16 cellular contexts compared by ENCODE assay signal in the genomic region with DNA sequence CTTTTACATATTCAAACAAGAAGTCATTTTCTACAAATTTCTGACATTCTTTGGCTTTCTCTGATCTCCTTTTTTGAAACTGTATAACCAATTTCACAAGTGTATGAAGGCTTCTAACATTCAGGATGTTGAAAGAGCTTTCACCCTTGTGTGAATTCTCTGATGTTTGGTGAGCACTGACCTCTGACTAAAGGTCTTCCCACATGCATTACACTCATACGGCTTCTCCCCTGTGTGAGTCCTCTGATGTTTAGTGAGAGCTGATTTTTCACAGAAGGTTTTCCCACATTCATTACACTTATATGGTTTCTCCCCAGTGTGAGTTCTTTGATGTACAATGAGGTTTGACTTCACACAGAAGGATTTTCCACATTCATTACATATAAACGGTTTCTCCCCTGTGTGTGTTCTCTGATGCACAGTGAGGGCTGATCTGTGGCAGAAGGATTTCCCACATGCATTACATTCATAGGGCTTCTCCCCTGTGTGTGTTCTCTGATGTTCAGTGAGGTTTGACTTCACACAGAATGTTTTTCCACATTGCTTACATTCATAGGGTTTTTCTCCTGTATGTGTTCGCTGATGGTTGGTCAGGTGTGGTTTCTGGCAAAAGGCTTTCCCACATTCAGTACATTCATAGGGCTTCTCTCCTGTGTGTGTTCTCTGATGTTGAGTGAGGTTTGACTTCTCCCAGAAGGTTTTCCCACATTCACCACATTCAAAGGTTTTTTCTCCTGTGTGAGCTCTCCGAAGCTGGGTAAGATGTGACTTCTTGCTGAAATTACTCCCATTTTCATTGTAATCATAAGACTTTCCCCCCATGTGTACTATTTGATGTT. TPM values are rescaled to one million over a fixed set of nuclear protein-coding genes. Genes with fewer than 3 reads are reported as not detected.
DNase-seq lines count a peak whose midpoint lies in the region; ATAC-seq, FAIRE-seq and TF ChIP-seq lines count a peak whose summit lies in the region.
"Had no signal": no experiment of that assay in that cellular context is flagged by ENCODE, and none has a peak within 500 bp of the region (broad histone marks: within the 10 kb centered on the region; RNA-seq: fewer than 3 reads in every experiment).

No MANE protein-coding gene starts in this region.

- TF ChIP-seq RAD21 in HepG2 (CRISPR knock-in tag; IDR thresholded peaks at IDR 0.05), result no peak

- in situ Hi-C loops in HepG2 (cut with HindIII; ENCODE audit: extremely low pct_ligation_motif_present, low pct_unique_long_range_greater_than_20kb), result no loop called here

- no peaks in the 10 kb centered on the region for H4K20me1 ChIP-seq in HepG2 (ENCODE audit: insufficient read depth, low read length)
- no peaks in the 10 kb centered on the region for H4K20me1 ChIP-seq in astrocyte (ENCODE audit: insufficient read depth, low read length)

- no peak overlapping the region for H3K27ac Mint-ChIP-seq in astrocyte (ENCODE audit: unreplicated experiment)
- H3K27ac Mint-ChIP-seq: CD4-positive, alpha-beta T cell; H9 had no signal

- TF ChIP-seq POLR2A in HepG2 (IDR thresholded peaks at IDR 0.05; ENCODE audit: insufficient read depth in 1 of 2, low read depth in 2 of 2, low read length in 2 of 2) (no peak), right lobe of liver (IDR thresholded peaks at IDR 0.05) (no peak)

- CTCF ChIA-PET in HepG2 (lab: Yijun Ruan, JAX; ENCODE audit: low intra/inter-chr PET ratio, low total read pairs), result no interaction called here

- DNase-seq in HepG2 (ENCODE audit: low spot score) (peak; percentile 53), right lobe of liver (no peak), astrocyte (ENCODE audit: low read depth) (no peak), foreskin melanocyte (peak; percentile 5), D721Med (ENCODE audit: insufficient read length, low spot score) (no peak), frontal cortex (ENCODE audit: low spot score in 2 of 2) (no peak), GM19239 (ENCODE audit: insufficient read length, low spot score) (no peak)
- DNase-seq: AML-193; CD4-positive, alpha-beta T cell; H9; NCI-H1092 treated with DMSO at 0.1 percent for 48 hours; NCI-H1694; NCI-H2107; NCI-H446; PC-9 had no signal

- H3K79me2 ChIP-seq in HepG2 (ENCODE audit: insufficient read depth, low read length) (no peaks in the 10 kb centered on the region), astrocyte (ENCODE audit: insufficient read depth, low read length) (no peaks in the 10 kb centered on the region)

- FAIRE-seq in HepG2 (lab: Jason Lieb, UNC), result peak; percentile 8
- FAIRE-seq in astrocyte (lab: Jason Lieb, UNC), result peak; percentile 23
- no peak for FAIRE-seq in D721Med (lab: Jason Lieb, UNC)
- no peak for FAIRE-seq in frontal cortex (lab: Jason Lieb, UNC)
- no peak for FAIRE-seq in GM19239 (lab: Jason Lieb, UNC)

- no peaks in the 10 kb centered on the region for H3K27me3 Mint-ChIP-seq in astrocyte (ENCODE audit: low read depth, unreplicated experiment)
- H3K27me3 Mint-ChIP-seq: CD4-positive, alpha-beta T cell had no signal

- 74% methylated on average over 4 of the region's 4 CpGs for WGBS in HepG2 (ENCODE audit: low lambda C conversion rate)
- WGBS in right lobe of liver (ENCODE audit: insufficient coverage, low coverage, low lambda C conversion rate, missing lambda C conversion rate), result 80% methylated on average over 4 of the region's 4 CpGs

- H3K9me3 Mint-ChIP-seq in astrocyte (ENCODE audit: unreplicated experiment), result peaks cover 23% of the 10 kb centered on the region

- no peak overlapping the region for H3K4me3 ChIP-seq in HepG2 (replicated peaks in 1 of 3; ENCODE audit: insufficient read depth in 1 of 3, low read depth in 2 of 3, low read length in 3 of 3)
- no peak overlapping the region for H3K4me3 ChIP-seq in right lobe of liver
- no peak overlapping the region for H3K4me3 ChIP-seq in astrocyte (ENCODE audit: insufficient read depth, low read depth, low read length)
- H3K4me3 ChIP-seq: PC-9 had no signal

- 0 out of 2 replicates have a peak, but pooled peaks cover 5% of the 10 kb centered on the region for H3K4me1 ChIP-seq in HepG2 (ENCODE audit: insufficient read depth, low read length)
- H3K4me1 ChIP-seq in right lobe of liver, result no peaks in the 10 kb centered on the region
- no peaks in the 10 kb centered on the region for H3K4me1 ChIP-seq in astrocyte (ENCODE audit: insufficient read depth, low read length)

- intact Hi-C loops in HepG2 (cut with micrococcal nuclease; ENCODE audit: unreplicated experiment) (no loop called here), right lobe of liver (cut with DNase I) (no loop called here)

- H3K27ac ChIP-seq in HepG2 (ENCODE audit: extremely low read length, insufficient read depth, low read length) (peak overlapping the region; percentile 47), right lobe of liver (no peak overlapping the region), astrocyte (ENCODE audit: low read depth, low read length) (no peak overlapping the region)
- H3K27ac ChIP-seq: PC-9 had no signal

- H3K27me3 ChIP-seq in HepG2 (ENCODE audit: control insufficient read depth in 1 of 2, insufficient read depth in 2 of 2, low read length in 2 of 2), result no peaks in the 10 kb centered on the region
- no peaks in the 10 kb centered on the region for H3K27me3 ChIP-seq in right lobe of liver
- no peaks in the 10 kb centered on the region for H3K27me3 ChIP-seq in astrocyte (ENCODE audit: insufficient read depth, low read length)

- POLR2A ChIA-PET in HepG2 (lab: Yijun Ruan, JAX), result no interaction called here

- no peaks in the 10 kb centered on the region for H3K4me1 Mint-ChIP-seq in astrocyte (ENCODE audit: low read depth, unreplicated experiment)
- H3K4me1 Mint-ChIP-seq: H9 had no signal

- H3K4me3 Mint-ChIP-seq in astrocyte (ENCODE audit: unreplicated experiment), result no peak overlapping the region
- H3K4me3 Mint-ChIP-seq: CD4-positive, alpha-beta T cell; H9 had no signal

- no peak for TF ChIP-seq EP300 in HepG2 (IDR thresholded peaks at IDR 0.05; ENCODE audit: low read depth in 2 of 2, low read length in 2 of 2)
- TF ChIP-seq EP300 in HepG2 (CRISPR knock-in tag; IDR thresholded peaks at IDR 0.05; ENCODE audit: borderline replicate concordance), result no peak

- no TSS peak for BruUV-seq in HepG2 (replicated peaks; lab: Mats Ljungman, UMichigan)

- H3K4me2 ChIP-seq in HepG2 (ENCODE audit: low read depth, low read length), result no peak overlapping the region
- no peak overlapping the region for H3K4me2 ChIP-seq in astrocyte (ENCODE audit: low read length)
- H3K4me2 ChIP-seq: PC-9 had no signal

- H3K9me3 ChIP-seq in HepG2 (ENCODE audit: low read length), result peaks cover 22% of the 10 kb centered on the region
- H3K9me3 ChIP-seq in right lobe of liver, result peaks cover 0 to 45% (median 18%) of the 10 kb centered on the region in 4 donors
- peaks cover 33% of the 10 kb centered on the region for H3K9me3 ChIP-seq in astrocyte (ENCODE audit: insufficient read depth, low read depth, low read length)

- no peak overlapping the region for H3K9ac ChIP-seq in HepG2 (ENCODE audit: insufficient read depth, low read depth, low read length)
- H3K9ac ChIP-seq in astrocyte (ENCODE audit: low read length), result no peak overlapping the region

- no peaks in the 10 kb centered on the region for H3K36me3 Mint-ChIP-seq in astrocyte (ENCODE audit: low read depth, unreplicated experiment)

- peak; percentile 77 for ATAC-seq in HepG2
- no peak for ATAC-seq in right lobe of liver
- no peak for ATAC-seq in HG02798 (IDR thresholded peaks at IDR 0.05; ENCODE audit: poor library complexity, unreplicated experiment)

- H3K36me3 ChIP-seq in HepG2 (replicated peaks in 1 of 2; ENCODE audit: control insufficient read depth in 1 of 2, insufficient read depth in 2 of 2, low read length in 2 of 2), result peaks cover 19 to 60% of the 10 kb centered on the region in 2 experiments
- peaks cover 0 to 54% (median 17%) of the 10 kb centered on the region in 4 donors for H3K36me3 ChIP-seq in right lobe of liver
- H3K36me3 ChIP-seq in astrocyte (ENCODE audit: insufficient read depth, low read length), result peaks cover 38% of the 10 kb centered on the region

- H2AFZ ChIP-seq in HepG2 (ENCODE audit: low read length), result no peak overlapping the region
- no peak overlapping the region for H2AFZ ChIP-seq in astrocyte (ENCODE audit: low read depth, low read length)
- H2AFZ ChIP-seq: PC-9 had no signal

- TF ChIP-seq CTCF in HepG2 (CRISPR knock-in tag; IDR thresholded peaks at IDR 0.05) (no peak), right lobe of liver (IDR thresholded peaks at IDR 0.05) (no peak), astrocyte (IDR thresholded peaks at IDR 0.05; ENCODE audit: insufficient read depth, low read depth, low read length) (no peak), D721Med (IDR thresholded peaks at IDR 0.05; ENCODE audit: insufficient read depth, missing control alignments) (no peak)

TF ChIP-seq in HepG2, 621 proteins besides CTCF, POLR2A, EP300 and RAD21 (continues in another document):
- TF ChIP-seq NR2F6 (IDR thresholded peaks at IDR 0.05), result 0 out of 2 replicates have a peak, but pooled peaks have one; percentile 17
- TF ChIP-seq NR2F6 (CRISPR knock-in tag; IDR thresholded peaks at IDR 0.05), result no peak
- peak; percentile 42; the same call in 1 of the 2 replicates for TF ChIP-seq TCF7 (IDR thresholded peaks at IDR 0.05; ENCODE audit: low read depth)
- TF ChIP-seq ZNF143 (CRISPR knock-in tag; IDR thresholded peaks at IDR 0.05), result no peak

RNA-seq across cellular contexts. Expression of gene ZNF248, which starts 25.7 kb away (rescaled TPM):
- 12.5 and 12.8 TPM in 2 replicates for total RNA-seq in HepG2 (2016; rRNA removed; fragmentation: Illumina TruSeq; extraction: Trizol)
- total RNA-seq in HepG2 (2016; cell fraction: cytosol; rRNA removed; fragmentation: Illumina TruSeq; extraction: Trizol; ENCODE audit: low read depth), result 17.5 and 18.6 TPM in 2 replicates
- 13.4 and 14.1 TPM in 2 replicates for total RNA-seq in HepG2 (2016; cell fraction: insoluble cytoplasmic fraction; rRNA removed; fragmentation: Illumina TruSeq; extraction: Trizol)
- total RNA-seq in HepG2 (2016; cell fraction: membrane; rRNA removed; fragmentation: Illumina TruSeq; extraction: Trizol), result 11.2 and 11.4 TPM in 2 replicates
- total RNA-seq in HepG2 (2016; cell fraction: nucleus; rRNA removed; fragmentation: Illumina TruSeq; extraction: Trizol), result 31.5 and 33.7 TPM in 2 replicates
- 11.9 and 13.3 TPM in 2 replicates for polyA plus RNA-seq in HepG2 (2011; rRNA removed)
- polyA plus RNA-seq in HepG2 (2011; cell fraction: cytosol; rRNA removed), result 4.5 and 5.3 TPM in 2 replicates
- 36.5 and 39.1 TPM in 2 replicates for polyA plus RNA-seq in HepG2 (2011; cell fraction: nucleus; rRNA removed)
- polyA plus RNA-seq in HepG2 (2012), result 9.8 and 11.1 TPM in 2 replicates
- 1.2 and 2.5 TPM in 2 replicates for polyA plus RNA-seq in HepG2 (2016; cell fraction: cytosol; fragmentation: Illumina TruSeq; extraction: Trizol; ENCODE audit: low read depth)
- 9.6 and 10.4 TPM in 2 replicates for polyA plus RNA-seq in HepG2 (2016; cell fraction: insoluble cytoplasmic fraction; fragmentation: Illumina TruSeq; extraction: Trizol; ENCODE audit: low read depth)
- polyA plus RNA-seq in HepG2 (2016; cell fraction: membrane; fragmentation: Illumina TruSeq; extraction: Trizol; ENCODE audit: low read depth), result 4.5 and 5.0 TPM in 2 replicates
- polyA plus RNA-seq in HepG2 (2016; cell fraction: nucleus; fragmentation: Illumina TruSeq; extraction: Trizol; ENCODE audit: insufficient read depth, low read depth), result 26.8 and 29.6 TPM in 2 replicates
- 3.4 and 15.8 TPM in 2 replicates for polyA minus RNA-seq in HepG2 (2011; rRNA and poly(A)+ RNA removed; ENCODE audit: low replicate concordance)
- polyA minus RNA-seq in HepG2 (2011; cell fraction: cytosol; rRNA and poly(A)+ RNA removed), result 6.0 TPM in 2 replicates
- polyA minus RNA-seq in HepG2 (2011; cell fraction: nucleus; rRNA and poly(A)+ RNA removed), result 77.4 and 79.8 TPM in 2 replicates
- total RNA-seq in right lobe of liver, result 1 to 10 TPM; 3.3 to 5.5 (median 4.1) TPM
- total RNA-seq in astrocyte, result 0.75 and 0.89 TPM in 2 replicates
- 67.3 TPM for total RNA-seq in frontal cortex

Comparison
In these comparisons a context has a peak if more than half of its experiments do, and no peak if none do; other contexts are left out.
1. DNase-seq: peak in HepG2 (single experiment) and foreskin melanocyte (single experiment); none in right lobe of liver (0 of 3), astrocyte (single experiment), D721Med (single experiment), frontal cortex (0 of 2) and GM19239 (single experiment).